In the genomic region with DNA sequence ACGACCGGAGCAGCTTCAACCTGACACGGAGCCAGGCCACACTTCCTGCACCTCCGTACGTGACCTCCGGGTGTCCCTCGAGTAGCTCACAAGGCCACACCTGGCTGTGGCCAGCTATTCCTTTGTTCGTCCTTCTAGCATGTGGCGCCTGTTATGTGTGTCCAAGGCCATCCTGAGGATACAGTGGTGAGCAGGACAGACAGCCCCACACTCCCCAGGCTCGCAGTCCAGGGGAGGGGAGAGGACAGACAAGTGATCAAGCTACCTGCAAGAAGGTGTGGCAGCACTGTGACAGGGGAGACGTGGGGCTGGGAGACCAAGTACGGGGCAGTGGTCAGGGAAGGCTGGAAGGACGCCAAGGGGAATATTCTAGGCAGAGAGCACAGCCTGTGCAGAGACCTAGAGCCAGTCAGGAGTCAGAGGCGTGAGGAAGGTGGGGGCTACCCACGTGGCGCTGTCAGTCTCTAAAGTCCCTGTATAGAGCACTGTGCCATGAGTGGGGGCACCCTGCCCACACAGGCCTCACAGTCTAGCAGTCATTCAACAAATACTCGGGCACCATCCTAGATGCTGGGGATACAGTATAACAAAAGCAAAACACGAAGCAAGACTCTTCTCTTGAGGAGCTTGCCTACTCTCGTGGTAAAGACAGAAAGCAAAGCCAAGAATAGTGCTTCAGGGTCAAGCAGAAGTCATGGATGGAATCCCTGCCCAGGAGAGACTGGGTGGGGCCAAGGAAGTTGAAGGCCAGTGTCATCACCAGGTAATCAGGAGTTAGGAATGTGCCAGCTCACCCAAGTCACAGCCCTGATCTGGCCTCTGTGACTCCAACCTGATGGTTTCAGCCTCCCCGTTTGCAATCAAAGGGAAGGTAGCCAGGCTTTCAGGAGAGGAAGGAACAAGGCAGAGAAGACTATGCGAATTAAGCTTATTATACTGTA, we compare ENCODE assay signal across 11 cellular contexts. TPM values are rescaled to one million over a fixed set of nuclear protein-coding genes. Genes with fewer than 3 reads are reported as not detected.
A peak's percentile ranks its signal among the peaks of the same experiment; 100 is the strongest.
DNase-seq lines count a peak whose midpoint lies in the region; ATAC-seq, FAIRE-seq and TF ChIP-seq lines count a peak whose summit lies in the region.
"Had no signal": no experiment of that assay in that cellular context is flagged by ENCODE, and none has a peak within 500 bp of the region (broad histone marks: within the 10 kb centered on the region; RNA-seq: fewer than 3 reads in every experiment).

No MANE protein-coding gene starts in this region.

- POLR2A ChIA-PET in A549 (lab: Yijun Ruan, JAX): interaction anchor here (0.6 kb wide), 3 partner anchors 9 to 161 kb away, joined by 3 to 8 read pairs (median 7); partner anchors contain the start of gene UPF2
- POLR2A ChIA-PET in HCT116 (lab: Charles Lee): interaction anchor here (0.7 to 1.8 kb wide), 8 partner anchors 12 to 1210 kb away, joined by 3 to 10 read pairs (median 4); no protein-coding TSS in a partner anchor
- POLR2A ChIA-PET in GM10248 (lab: Yijun Ruan, JAX): no interaction called here

- H2AFZ ChIP-seq in HCT116 (ENCODE audit: low read depth, low read length, poor library complexity, severe bottlenecking): no peak overlapping the region

- H3K4me3 ChIP-seq in A549: no peak overlapping the region
- peak overlapping the region in 1 of 2 experiments; percentile 28; a peak in 2 of 4 replicates for H3K4me3 ChIP-seq in HCT116 (replicated peaks in 1 of 2; ENCODE audit: low read depth in 1 of 2, low read length in 2 of 2)
- no peak overlapping the region for H3K4me3 ChIP-seq in WERI-Rb-1 (ENCODE audit: low read depth, low read length)
- H3K4me3 ChIP-seq in BE2C (ENCODE audit: low read depth, low read length): no peak overlapping the region

- no peak for TF ChIP-seq EP300 in A549 (IDR thresholded peaks at IDR 0.05)

- no peaks in the 10 kb centered on the region for H4K20me1 ChIP-seq in HCT116 (ENCODE audit: insufficient read depth)

- no peaks in the 10 kb centered on the region for H3K79me2 ChIP-seq in HCT116 (ENCODE audit: insufficient read depth, low read length)

- no peaks in the 10 kb centered on the region for H3K9me2 ChIP-seq in HCT116 (ENCODE audit: insufficient read depth)

- H3K36me3 ChIP-seq in HCT116 (ENCODE audit: control insufficient read depth in 1 of 2, insufficient read depth in 2 of 2, low read length in 2 of 2): no peaks in the 10 kb centered on the region
- no peaks in the 10 kb centered on the region for H3K36me3 ChIP-seq in WERI-Rb-1
- no peaks in the 10 kb centered on the region for H3K36me3 ChIP-seq in BE2C

- BruUV-seq in HCT116 (replicated peaks; lab: Mats Ljungman, UMichigan): no TSS peak

- TF ChIP-seq CTCF in A549 (IDR thresholded peaks at IDR 0.05) (no peak), HCT116 (IDR thresholded peaks at IDR 0.05 in 2 of 3, conservative IDR thresholded peaks at IDR 0.05 in 1 of 3; ENCODE audit: borderline replicate concordance in 1 of 3, insufficient read depth in 1 of 3, low read depth in 2 of 3, low read length in 2 of 3) (peak in 1 of 3 experiments; percentile 45; a peak in 2 of 6 replicates), WERI-Rb-1 (IDR thresholded peaks at IDR 0.05; ENCODE audit: low read depth, low read length) (peak; percentile 18; the same call in 1 of the 2 replicates), GM10248 (IDR thresholded peaks at IDR 0.05; ENCODE audit: control extremely low read depth, extremely low read depth, low read depth, missing control alignments) (no peak), BE2C (IDR thresholded peaks at IDR 0.05; ENCODE audit: low read depth, low read length) (no peak)

- 74% methylated on average over 21 of the region's 21 CpGs for WGBS in A549 (ENCODE audit: missing lambda C conversion rate)

- ATAC-seq in A549 (peak; percentile 67 to 70), HCT116 (peak; percentile 82), HG02798 (IDR thresholded peaks at IDR 0.05; ENCODE audit: poor library complexity, unreplicated experiment) (no peak)
- ATAC-seq: stimulated activated naive CD8-positive, alpha-beta T cell treated with anti-CD3 and anti-CD28 coated beads, Interleukin-15, Interleukin-2, amounts not matched to agents 100 U/mL and 50 U/mL, for 24 hours had no signal

- CTCF ChIA-PET in A549 (lab: Yijun Ruan, JAX) (interaction anchor here (0.9 to 2.3 kb wide), 9 partner anchors 12 to 109 kb away, joined by 3 to 12 read pairs (median 4); no protein-coding TSS in a partner anchor), HCT116 (lab: Charles Lee) (interaction anchor here (0.8 to 1.8 kb wide), 3 partner anchors 62 to 152 kb away, joined by 3 to 18 read pairs (median 3); no protein-coding TSS in a partner anchor), GM10248 (lab: Yijun Ruan, JAX) (interaction anchor here (0.8 kb wide), 1 partner anchor 17 kb away, joined by 3 read pairs; no protein-coding TSS in a partner anchor)

- H3K27ac ChIP-seq in A549: peak overlapping the region; percentile 48 to 92
- peak overlapping the region; percentile 85 for H3K27ac ChIP-seq in HCT116 (ENCODE audit: low read depth, low read length)
- no peak overlapping the region for H3K27ac ChIP-seq in WERI-Rb-1

- TF ChIP-seq RAD21 in A549 (conservative IDR thresholded peaks at IDR 0.05 in 1 of 2, IDR thresholded peaks at IDR 0.05 in 1 of 2): peak in 1 of 2 experiments; percentile 14; a peak in 1 of 5 replicates
- TF ChIP-seq RAD21 in HCT116 (IDR thresholded peaks at IDR 0.05; ENCODE audit: low read depth): no peak

- RAD21 ChIA-PET in HCT116 (lab: Charles Lee; ENCODE audit: low non-redundant PET in 1 of 2, low total read pairs in 2 of 2, uncharacterized antibody in 2 of 2, unreplicated experiment in 2 of 2): interaction anchor here (1.1 to 2.1 kb wide), 3 partner anchors 99 to 105 kb away, joined by 3 to 6 read pairs (median 5); no protein-coding TSS in a partner anchor

- H3K4me2 ChIP-seq in A549: peak overlapping the region; percentile 57
- peak overlapping the region; percentile 63 for H3K4me2 ChIP-seq in HCT116 (ENCODE audit: low read length)

- peak overlapping the region; percentile 73 for H3K9ac ChIP-seq in HCT116 (ENCODE audit: low read length)

- no peak for FAIRE-seq in A549 (lab: Jason Lieb, UNC)

- DNase-seq in A549 (ENCODE audit: low read depth in 1 of 2, low spot score in 1 of 2) (peak; percentile 62 to 86), HCT116 (ENCODE audit: low read depth, low spot score) (peak; percentile 94), WERI-Rb-1 (no peak), kidney tubule cell (ENCODE audit: low spot score) (peak; percentile 99), GM10248 (ENCODE audit: extremely low spot score) (no peak), BE2C (no peak), SKM-1 treated with dmso at 0.1 percent for 144 hours (lab: John Stamatoyannopoulos, UW; ENCODE audit: unreplicated experiment) (no peak)
- DNase-seq: activated B cell treated with CpG ODN at 0.5 μM for 24 hours; Karpas-422; stimulated activated naive CD8-positive, alpha-beta T cell treated with anti-CD3 and anti-CD28 coated beads, Interleukin-15, Interleukin-2, amounts not matched to agents 100 U/mL and 50 U/mL, for 24 hours had no signal

- peaks cover 33% of the 10 kb centered on the region for H3K4me1 ChIP-seq in A549
- H3K4me1 ChIP-seq in HCT116 (ENCODE audit: control insufficient read depth in 1 of 2, insufficient read depth in 2 of 2, low read length in 2 of 2): peaks cover 34 to 87% of the 10 kb centered on the region in 2 experiments
- H3K4me1 ChIP-seq in BE2C: no peaks in the 10 kb centered on the region

- intact Hi-C loops in HCT116 (cut with micrococcal nuclease): loop anchor here (1.0 kb wide), 1 partner anchor 105 kb away; no protein-coding TSS in a partner anchor

- TF ChIP-seq POLR2A in A549 (IDR thresholded peaks at IDR 0.05; ENCODE audit: low read length): no peak
- TF ChIP-seq POLR2A in HCT116 (IDR thresholded peaks at IDR 0.05; ENCODE audit: borderline replicate concordance, extremely low read depth, insufficient read depth, insufficient read length): no peak

- H3K27me3 ChIP-seq in HCT116 (ENCODE audit: insufficient read depth, low read length) (no peaks in the 10 kb centered on the region), WERI-Rb-1 (ENCODE audit: insufficient read depth, low read depth, severe bottlenecking) (no peaks in the 10 kb centered on the region), BE2C (no peaks in the 10 kb centered on the region)

- H3K9me3 ChIP-seq in A549 (no peaks in the 10 kb centered on the region), HCT116 (ENCODE audit: control insufficient read depth in 1 of 2, insufficient read depth in 1 of 2, low read depth in 1 of 2, low read length in 2 of 2) (no peaks in the 10 kb centered on the region), WERI-Rb-1 (ENCODE audit: severe bottlenecking) (no peaks in the 10 kb centered on the region), BE2C (no peaks in the 10 kb centered on the region)

TF ChIP-seq in A549, 52 proteins besides CTCF, POLR2A, EP300 and RAD21 (continues in another document):
- TF ChIP-seq ZC3H11A (IDR thresholded peaks at IDR 0.05) (no peak), RCOR1 (IDR thresholded peaks at IDR 0.05; ENCODE audit: low read depth, low read length) (no peak), CHD4 (IDR thresholded peaks at IDR 0.05; ENCODE audit: borderline replicate concordance) (no peak), KDM1A (IDR thresholded peaks at IDR 0.05; ENCODE audit: low read depth) (no peak), MAFK (IDR thresholded peaks at IDR 0.05; ENCODE audit: partially characterized antibody) (peak; percentile 74)

TF ChIP-seq in HCT116, 20 proteins besides CTCF, POLR2A, EP300 and RAD21:
- TF ChIP-seq TCF7L2 (IDR thresholded peaks at IDR 0.05; ENCODE audit: borderline replicate concordance, extremely low read depth, insufficient read depth, insufficient read length) (peak; percentile 14), ZFX (IDR thresholded peaks at IDR 0.05) (peak; percentile 46), SRF (IDR thresholded peaks at IDR 0.05; ENCODE audit: low read depth) (no peak), YY1 (IDR thresholded peaks at IDR 0.05; ENCODE audit: extremely low read depth, insufficient replicate concordance, low read depth, low read length) (peak; percentile 15), POLR2AphosphoS5 (IDR thresholded peaks at IDR 0.05; ENCODE audit: low read depth, low read length) (peak; percentile 71), EGR1 (IDR thresholded peaks at IDR 0.05; ENCODE audit: low read depth) (no peak)

RNA-seq across cellular contexts. Expression of gene PROSER2, which starts 58.6 kb away (rescaled TPM):
- polyA plus RNA-seq in A549 (2011; rRNA removed): 8.9 and 10.1 TPM in 2 replicates
- polyA plus RNA-seq in A549 (2012; cell fraction: cytosol; rRNA removed): 13.2 and 17.1 TPM in 2 replicates
- polyA plus RNA-seq in A549 (2012; cell fraction: nucleus; rRNA removed): 23.0 and 32.5 TPM in 2 replicates
- 14.2 to 15.2 TPM (median 14.4 TPM) in 3 replicates for polyA plus RNA-seq in A549 (2017; fragmentation: RNase III; extraction: RNeasy Plus Mini Kit Qiagen cat#74134 plus additional on column Dnase treatment)
- 5.3 and 11.5 TPM in 2 replicates for polyA minus RNA-seq in A549 (2011; rRNA and poly(A)+ RNA removed)
- 46.2 TPM for total RNA-seq in HCT116 (2021; ENCODE audit: unreplicated experiment)
- polyA plus RNA-seq in HCT116 (2012): 35.4 and 37.9 TPM in 2 replicates
- polyA plus RNA-seq in BE2C (2012; ENCODE audit: insufficient read depth, insufficient read length, low read depth): not detected

Comparison
In these comparisons a context has a peak if more than half of its experiments do, and no peak if none do; other contexts are left out.
1. DNase-seq: peak in A549 (2 of 2), HCT116 (single experiment) and kidney tubule cell (single experiment); none in WERI-Rb-1 (single experiment), GM10248 (single experiment), BE2C (single experiment) and SKM-1 treated with dmso at 0.1 percent for 144 hours (single experiment).
2. Of the 6 proteins assayed by ChIP-seq in both A549 and HCT116: peak only in A549: MAX; only in HCT116: none; in both: none; in neither: 3; mixed calls (peak in some experiments, not most) for 2.